Comparison of ENCODE assay signal across 8 cellular contexts in the genomic region with DNA sequence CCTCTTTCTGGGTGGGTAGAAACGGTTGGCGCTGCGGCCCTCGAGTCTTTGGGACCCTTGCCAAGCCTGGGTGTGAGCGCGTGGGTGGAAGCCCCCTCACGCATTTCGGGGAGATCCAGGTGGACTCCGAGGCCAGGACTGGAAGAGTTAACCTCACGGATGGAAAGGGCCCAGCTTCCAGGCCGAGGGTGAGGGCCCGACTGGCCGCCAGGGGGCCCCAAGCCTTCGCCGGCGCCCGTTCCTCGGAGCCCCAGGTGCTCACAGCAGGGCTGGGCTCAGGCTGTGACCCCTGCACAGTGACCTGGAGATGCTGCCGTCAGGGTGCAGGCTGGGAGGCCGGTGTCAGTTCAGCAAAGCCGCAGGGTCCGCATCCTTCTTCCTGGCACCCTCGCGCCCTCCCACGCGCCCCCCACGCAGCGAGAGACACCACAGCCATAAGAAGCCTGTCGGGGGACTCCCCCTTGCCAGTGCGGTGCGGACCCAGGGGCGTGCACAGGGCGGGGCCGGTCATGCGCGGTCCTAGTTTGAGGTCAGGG. TPM values are rescaled to one million over a fixed set of nuclear protein-coding genes. Genes with fewer than 3 reads are reported as not detected.
DNase-seq lines count a peak whose midpoint lies in the region; ATAC-seq and TF ChIP-seq lines count a peak whose summit lies in the region.

No MANE protein-coding gene starts in this region.

- H3K36me3 ChIP-seq in Panc1 (ENCODE audit: control insufficient read depth, insufficient read depth, low read length) (no peaks in the 10 kb centered on the region), gastroesophageal sphincter (no peaks in the 10 kb centered on the region), osteoblast (ENCODE audit: insufficient read depth, low read length) (no peaks in the 10 kb centered on the region)

- H4K20me1 ChIP-seq in osteoblast (ENCODE audit: insufficient read depth, low read length) = no peaks in the 10 kb centered on the region

- BruUV-seq in Panc1 (replicated peaks; lab: Mats Ljungman, UMichigan) = no TSS peak

- H3K4me3 ChIP-seq in Panc1 (ENCODE audit: low read depth in 2 of 2, low read length in 2 of 2) = peak overlapping the region; percentile 46 to 51
- H3K4me3 ChIP-seq in gastroesophageal sphincter = peak overlapping the region in 1 of 2 donors; percentile 53
- H3K4me3 ChIP-seq in osteoblast (ENCODE audit: insufficient read depth, low read length) = peak overlapping the region; percentile 67

- WGBS in gastroesophageal sphincter (ENCODE audit: low coverage in 1 of 2), 2 donors = no CpG with 5 or more reads among the region's 36 CpGs

- H3K9me3 ChIP-seq in Panc1 (ENCODE audit: control insufficient read depth, insufficient read depth, low read depth, low read length) (no peaks in the 10 kb centered on the region), gastroesophageal sphincter (no peaks in the 10 kb centered on the region), osteoblast (ENCODE audit: low read depth, low read length) (no peaks in the 10 kb centered on the region)

- ATAC-seq in GM19043 (IDR thresholded peaks at IDR 0.05; ENCODE audit: low read depth, unreplicated experiment) (peak; percentile 87), HG03460 (IDR thresholded peaks at IDR 0.05; ENCODE audit: unreplicated experiment) (peak; percentile 93), Panc1 (peak; percentile 97), gastroesophageal sphincter (peak; percentile 92)

- TF ChIP-seq EP300 in gastroesophageal sphincter (IDR thresholded peaks at IDR 0.05) = no peak

- H3K27me3 ChIP-seq in Panc1 (ENCODE audit: control insufficient read depth, insufficient read depth, low read length) (no peaks in the 10 kb centered on the region), gastroesophageal sphincter (no peaks in the 10 kb centered on the region), osteoblast (ENCODE audit: insufficient read depth, low read length) (peaks cover 20% of the 10 kb centered on the region)

- in situ Hi-C loops in Panc1 (cut with HindIII; ENCODE audit: low pct_unique_long_range_greater_than_20kb, low sequenced_read_pairs) = no loop called here

- DNase-seq in AG08396 (ENCODE audit: low spot score) (peak; percentile 79), Panc1 (ENCODE audit: low read depth, low spot score) (peak; percentile 38), osteoblast (ENCODE audit: insufficient read length, low spot score, missing footprints) (peak; percentile 97)
- DNase-seq in activated gamma-delta T cell treated with anti-CD3 and anti-CD28 coated beads, Interleukin-2, amount 50 U/mL, for 16 hours (ENCODE audit: low read depth) = peak; percentile 85

- H3K79me2 ChIP-seq in osteoblast (ENCODE audit: insufficient read depth, low read length) = no peaks in the 10 kb centered on the region

- TF ChIP-seq CTCF in Panc1 (IDR thresholded peaks at IDR 0.05) (peak; percentile 80), gastroesophageal sphincter (IDR thresholded peaks at IDR 0.05) (peak in 3 of 4 experiments; percentile 80 to 90 (median 89)), osteoblast (IDR thresholded peaks at IDR 0.05; ENCODE audit: extremely low read depth, low read depth, low read length) (peak; percentile 75)

- POLR2A ChIA-PET in Panc1 (lab: Charles Lee) = no interaction called here

- H3K27ac ChIP-seq in Panc1 (ENCODE audit: low read length) = peak overlapping the region; percentile 31; the same call in 1 of the 2 replicates
- H3K27ac ChIP-seq in gastroesophageal sphincter = peak overlapping the region in 3 of 4 donors; percentile 73 to 76 (median 75)
- H3K27ac ChIP-seq in osteoblast (ENCODE audit: low read depth, low read length) = no peak overlapping the region
- peak overlapping the region; percentile 84 for H3K27ac ChIP-seq in temporal lobe (ENCODE audit: low read depth, low read length)

- CTCF ChIA-PET in Panc1 (lab: Charles Lee) = no interaction called here

- no peak for TF ChIP-seq POLR2A in gastroesophageal sphincter (IDR thresholded peaks at IDR 0.05)

- peak overlapping the region; percentile 70 for H2AFZ ChIP-seq in osteoblast (ENCODE audit: low read length)

- peak overlapping the region; percentile 77 for H3K4me2 ChIP-seq in osteoblast (ENCODE audit: insufficient read depth, low read length)

- intact Hi-C loops in Panc1 (cut with micrococcal nuclease; ENCODE audit: unreplicated experiment) = no loop called here

- H3K4me1 ChIP-seq in Panc1 (ENCODE audit: control insufficient read depth, insufficient read depth, low read length) = no peaks in the 10 kb centered on the region
- H3K4me1 ChIP-seq in gastroesophageal sphincter = peaks cover 0 to 15% (median 3%) of the 10 kb centered on the region in 3 donors
- no peaks in the 10 kb centered on the region for H3K4me1 ChIP-seq in osteoblast (ENCODE audit: insufficient read depth, low read length)

RNA-seq across cellular contexts. Expression of a gene that starts 34.2 kb away (rescaled TPM):
- total RNA-seq in Panc1 (2021; ENCODE audit: unreplicated experiment) (26.3 TPM), gastroesophageal sphincter (10 to 100 TPM in 1 of 4 donors, 1 to 10 TPM in 3; 4.9 to 13.2 (median 7.8) TPM), osteoblast (1.8 and 2.9 TPM in 2 replicates), temporal lobe (under 0.01 TPM)
- 23.6 TPM for polyA plus RNA-seq in Panc1 (2012; ENCODE audit: insufficient read length)

RNA-seq across cellular contexts. Expression of a gene that starts 57.8 kb away (rescaled TPM):
- 1.8 TPM for total RNA-seq in Panc1 (2021; ENCODE audit: unreplicated experiment)
- 0.55 TPM for polyA plus RNA-seq in Panc1 (2012; ENCODE audit: insufficient read length)
- under 1 TPM in 1 of 4 donors, not detected in 3; 0.15 TPM for total RNA-seq in gastroesophageal sphincter
- total RNA-seq in osteoblast = not detected in 2 replicates
- total RNA-seq in temporal lobe = 1.2 TPM

Comparison
In these comparisons a context has a peak if more than half of its experiments do, and no peak if none do; other contexts are left out.
1. DNase-seq: peak in every context shown above with its lines; median percentile 97 in osteoblast; 85 in activated gamma-delta T cell treated with anti-CD3 and anti-CD28 coated beads, Interleukin-2, amount 50 U/mL, for 16 hours; 79 in AG08396; 38 in Panc1.